In the genomic region with DNA sequence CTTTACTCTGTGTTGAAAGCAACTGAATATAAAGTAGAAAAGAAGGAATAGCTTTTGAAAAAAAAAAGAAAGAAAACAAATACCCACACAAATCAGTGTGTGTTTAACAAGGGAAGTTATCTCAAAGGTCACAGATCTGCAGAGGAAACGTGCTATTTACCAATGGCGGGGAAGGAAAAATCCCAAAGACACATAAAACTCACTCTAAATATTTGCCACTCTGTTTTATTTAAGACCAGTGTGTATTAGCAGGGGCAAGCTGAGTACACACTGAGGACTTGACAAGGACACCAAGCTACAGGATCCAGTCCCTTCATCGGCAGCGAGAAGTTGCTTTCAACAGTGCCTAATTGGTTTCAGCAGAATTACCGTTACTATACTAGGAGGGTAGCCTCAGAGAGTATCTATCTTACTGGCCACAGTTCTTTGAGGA, we compare ENCODE assay signal across 1 cellular context.
TF ChIP-seq lines count a peak whose summit lies in the region.

No MANE protein-coding gene starts in this region.

TF ChIP-seq in HepG2, 621 proteins besides CTCF, POLR2A, EP300 and RAD21 (continued from another document and continues in another):
- TF ChIP-seq, protein P1, sequence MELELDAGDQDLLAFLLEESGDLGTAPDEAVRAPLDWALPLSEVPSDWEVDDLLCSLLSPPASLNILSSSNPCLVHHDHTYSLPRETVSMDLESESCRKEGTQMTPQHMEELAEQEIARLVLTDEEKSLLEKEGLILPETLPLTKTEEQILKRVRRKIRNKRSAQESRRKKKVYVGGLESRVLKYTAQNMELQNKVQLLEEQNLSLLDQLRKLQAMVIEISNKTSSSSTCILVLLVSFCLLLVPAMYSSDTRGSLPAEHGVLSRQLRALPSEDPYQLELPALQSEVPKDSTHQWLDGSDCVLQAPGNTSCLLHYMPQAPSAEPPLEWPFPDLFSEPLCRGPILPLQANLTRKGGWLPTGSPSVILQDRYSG (CRISPR knock-in tag; IDR thresholded peaks at IDR 0.05) = no peak
- TF ChIP-seq ZNF549 (CRISPR knock-in tag; IDR thresholded peaks at IDR 0.05) (no peak), ZSCAN20 (CRISPR knock-in tag; IDR thresholded peaks at IDR 0.05; ENCODE audit: borderline replicate concordance) (no peak), SNAPC4 (CRISPR knock-in tag; IDR thresholded peaks at IDR 0.05) (no peak), ZNF451 (CRISPR knock-in tag; IDR thresholded peaks at IDR 0.05) (no peak), RXRB (CRISPR knock-in tag; IDR thresholded peaks at IDR 0.05; ENCODE audit: borderline replicate concordance) (peak; percentile 96), BCL6 (CRISPR knock-in tag; IDR thresholded peaks at IDR 0.05) (peak; percentile 95), SKI (IDR thresholded peaks at IDR 0.05; ENCODE audit: partially characterized antibody) (peak; percentile 44), ZSCAN25 (CRISPR knock-in tag; IDR thresholded peaks at IDR 0.05) (no peak), ZNF207 (IDR thresholded peaks at IDR 0.05; ENCODE audit: borderline replicate concordance) (no peak), ZKSCAN8 (CRISPR knock-in tag; IDR thresholded peaks at IDR 0.05; ENCODE audit: borderline replicate concordance) (peak; percentile 90; the same call in 1 of the 2 replicates), HHEX (CRISPR knock-in tag; IDR thresholded peaks at IDR 0.05) (peak; percentile 97), ZNF44 (CRISPR knock-in tag; IDR thresholded peaks at IDR 0.05) (no peak), ISX (CRISPR knock-in tag; conservative IDR thresholded peaks at IDR 0.05) (no peak), TCF7L2 (IDR thresholded peaks at IDR 0.05; ENCODE audit: low read depth, low read length) (peak; percentile 64), ZNF576 (CRISPR knock-in tag; IDR thresholded peaks at IDR 0.05) (no peak), HNF4G (IDR thresholded peaks at IDR 0.05; ENCODE audit: borderline replicate concordance, low read depth, low read length) (peak; percentile 89), HNF4G (CRISPR knock-in tag; IDR thresholded peaks at IDR 0.05; ENCODE audit: borderline replicate concordance, low read depth) (peak; percentile 72; the same call in 1 of the 2 replicates), RBM22 (optimal IDR thresholded peaks at IDR 0.05; ENCODE audit: low read length) (no peak), GFI1 (CRISPR knock-in tag; IDR thresholded peaks at IDR 0.05; ENCODE audit: borderline replicate concordance) (peak; percentile 100), SMARCE1 (IDR thresholded peaks at IDR 0.05; ENCODE audit: borderline replicate concordance) (no peak), AGO2 (optimal IDR thresholded peaks at IDR 0.05; ENCODE audit: low read depth, low read length) (no peak), ZNF33B (CRISPR knock-in tag; IDR thresholded peaks at IDR 0.05) (no peak), SATB2 (CRISPR knock-in tag; IDR thresholded peaks at IDR 0.05) (peak; percentile 79; the same call in 1 of the 2 replicates), CBX2 (IDR thresholded peaks at IDR 0.05; ENCODE audit: low read depth, low read length) (no peak), CBX2 (CRISPR knock-in tag; IDR thresholded peaks at IDR 0.05; ENCODE audit: low read depth) (no peak), KLF13 (CRISPR knock-in tag; IDR thresholded peaks at IDR 0.05) (no peak), ZNF30 (CRISPR knock-in tag; IDR thresholded peaks at IDR 0.05) (no peak), YEATS4 (CRISPR knock-in tag; IDR thresholded peaks at IDR 0.05; ENCODE audit: borderline replicate concordance) (peak; percentile 69), ZNF790 (CRISPR knock-in tag; IDR thresholded peaks at IDR 0.05; ENCODE audit: borderline replicate concordance) (no peak), ZNF839 (CRISPR knock-in tag; IDR thresholded peaks at IDR 0.05; ENCODE audit: borderline replicate concordance) (no peak), TRIM22 (IDR thresholded peaks at IDR 0.05) (no peak), ZIK1 (CRISPR knock-in tag; IDR thresholded peaks at IDR 0.05; ENCODE audit: borderline replicate concordance, low read depth) (no peak), ZFP36L2 (CRISPR knock-in tag; IDR thresholded peaks at IDR 0.05) (no peak), RFXAP (CRISPR knock-in tag; IDR thresholded peaks at IDR 0.05; ENCODE audit: borderline replicate concordance) (peak; percentile 33; the same call in 1 of the 2 replicates), HNRNPLL (IDR thresholded peaks at IDR 0.05; ENCODE audit: low read depth, low read length, poor library complexity, severe bottlenecking) (no peak), ZKSCAN5 (CRISPR knock-in tag; IDR thresholded peaks at IDR 0.05) (no peak), KDM5B (CRISPR knock-in tag; IDR thresholded peaks at IDR 0.05; ENCODE audit: borderline replicate concordance) (no peak), ZSCAN9 (CRISPR knock-in tag; IDR thresholded peaks at IDR 0.05; ENCODE audit: borderline replicate concordance) (peak; percentile 55; the same call in 1 of the 2 replicates), NR3C1 (CRISPR knock-in tag; IDR thresholded peaks at IDR 0.05) (no peak), ZKSCAN1 (IDR thresholded peaks at IDR 0.05; ENCODE audit: low read length) (no peak), SYNCRIP (IDR thresholded peaks at IDR 0.05; ENCODE audit: insufficient read depth, low read depth, low read length) (no peak), ZNF570 (CRISPR knock-in tag; IDR thresholded peaks at IDR 0.05; ENCODE audit: borderline replicate concordance) (no peak)
- TF ChIP-seq, protein P2, sequence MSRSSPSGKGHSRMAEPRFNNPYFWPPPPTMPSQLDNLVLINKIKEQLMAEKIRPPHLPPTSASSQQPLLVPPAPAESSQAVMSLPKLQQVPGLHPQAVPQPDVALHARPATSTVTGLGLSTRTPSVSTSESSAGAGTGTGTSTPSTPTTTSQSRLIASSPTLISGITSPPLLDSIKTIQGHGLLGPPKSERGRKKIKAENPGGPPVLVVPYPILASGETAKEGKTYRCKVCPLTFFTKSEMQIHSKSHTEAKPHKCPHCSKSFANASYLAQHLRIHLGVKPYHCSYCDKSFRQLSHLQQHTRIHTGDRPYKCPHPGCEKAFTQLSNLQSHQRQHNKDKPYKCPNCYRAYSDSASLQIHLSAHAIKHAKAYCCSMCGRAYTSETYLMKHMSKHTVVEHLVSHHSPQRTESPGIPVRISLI (CRISPR knock-in tag; IDR thresholded peaks at IDR 0.05; ENCODE audit: borderline replicate concordance) = peak; percentile 99
- TF ChIP-seq, protein P3, sequence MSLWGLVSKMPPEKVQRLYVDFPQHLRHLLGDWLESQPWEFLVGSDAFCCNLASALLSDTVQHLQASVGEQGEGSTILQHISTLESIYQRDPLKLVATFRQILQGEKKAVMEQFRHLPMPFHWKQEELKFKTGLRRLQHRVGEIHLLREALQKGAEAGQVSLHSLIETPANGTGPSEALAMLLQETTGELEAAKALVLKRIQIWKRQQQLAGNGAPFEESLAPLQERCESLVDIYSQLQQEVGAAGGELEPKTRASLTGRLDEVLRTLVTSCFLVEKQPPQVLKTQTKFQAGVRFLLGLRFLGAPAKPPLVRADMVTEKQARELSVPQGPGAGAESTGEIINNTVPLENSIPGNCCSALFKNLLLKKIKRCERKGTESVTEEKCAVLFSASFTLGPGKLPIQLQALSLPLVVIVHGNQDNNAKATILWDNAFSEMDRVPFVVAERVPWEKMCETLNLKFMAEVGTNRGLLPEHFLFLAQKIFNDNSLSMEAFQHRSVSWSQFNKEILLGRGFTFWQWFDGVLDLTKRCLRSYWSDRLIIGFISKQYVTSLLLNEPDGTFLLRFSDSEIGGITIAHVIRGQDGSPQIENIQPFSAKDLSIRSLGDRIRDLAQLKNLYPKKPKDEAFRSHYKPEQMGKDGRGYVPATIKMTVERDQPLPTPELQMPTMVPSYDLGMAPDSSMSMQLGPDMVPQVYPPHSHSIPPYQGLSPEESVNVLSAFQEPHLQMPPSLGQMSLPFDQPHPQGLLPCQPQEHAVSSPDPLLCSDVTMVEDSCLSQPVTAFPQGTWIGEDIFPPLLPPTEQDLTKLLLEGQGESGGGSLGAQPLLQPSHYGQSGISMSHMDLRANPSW (CRISPR knock-in tag; IDR thresholded peaks at IDR 0.05; ENCODE audit: borderline replicate concordance) = peak; percentile 78; the same call in 1 of the 2 replicates
- TF ChIP-seq, protein P4, sequence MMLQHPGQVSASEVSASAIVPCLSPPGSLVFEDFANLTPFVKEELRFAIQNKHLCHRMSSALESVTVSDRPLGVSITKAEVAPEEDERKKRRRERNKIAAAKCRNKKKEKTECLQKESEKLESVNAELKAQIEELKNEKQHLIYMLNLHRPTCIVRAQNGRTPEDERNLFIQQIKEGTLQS (CRISPR knock-in tag; IDR thresholded peaks at IDR 0.05) = peak; percentile 63; the same call in 1 of the 2 replicates
- TF ChIP-seq, protein P5, sequence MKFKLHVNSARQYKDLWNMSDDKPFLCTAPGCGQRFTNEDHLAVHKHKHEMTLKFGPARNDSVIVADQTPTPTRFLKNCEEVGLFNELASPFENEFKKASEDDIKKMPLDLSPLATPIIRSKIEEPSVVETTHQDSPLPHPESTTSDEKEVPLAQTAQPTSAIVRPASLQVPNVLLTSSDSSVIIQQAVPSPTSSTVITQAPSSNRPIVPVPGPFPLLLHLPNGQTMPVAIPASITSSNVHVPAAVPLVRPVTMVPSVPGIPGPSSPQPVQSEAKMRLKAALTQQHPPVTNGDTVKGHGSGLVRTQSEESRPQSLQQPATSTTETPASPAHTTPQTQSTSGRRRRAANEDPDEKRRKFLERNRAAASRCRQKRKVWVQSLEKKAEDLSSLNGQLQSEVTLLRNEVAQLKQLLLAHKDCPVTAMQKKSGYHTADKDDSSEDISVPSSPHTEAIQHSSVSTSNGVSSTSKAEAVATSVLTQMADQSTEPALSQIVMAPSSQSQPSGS (CRISPR knock-in tag; IDR thresholded peaks at IDR 0.05) = peak; percentile 89
- TF ChIP-seq, protein P6, sequence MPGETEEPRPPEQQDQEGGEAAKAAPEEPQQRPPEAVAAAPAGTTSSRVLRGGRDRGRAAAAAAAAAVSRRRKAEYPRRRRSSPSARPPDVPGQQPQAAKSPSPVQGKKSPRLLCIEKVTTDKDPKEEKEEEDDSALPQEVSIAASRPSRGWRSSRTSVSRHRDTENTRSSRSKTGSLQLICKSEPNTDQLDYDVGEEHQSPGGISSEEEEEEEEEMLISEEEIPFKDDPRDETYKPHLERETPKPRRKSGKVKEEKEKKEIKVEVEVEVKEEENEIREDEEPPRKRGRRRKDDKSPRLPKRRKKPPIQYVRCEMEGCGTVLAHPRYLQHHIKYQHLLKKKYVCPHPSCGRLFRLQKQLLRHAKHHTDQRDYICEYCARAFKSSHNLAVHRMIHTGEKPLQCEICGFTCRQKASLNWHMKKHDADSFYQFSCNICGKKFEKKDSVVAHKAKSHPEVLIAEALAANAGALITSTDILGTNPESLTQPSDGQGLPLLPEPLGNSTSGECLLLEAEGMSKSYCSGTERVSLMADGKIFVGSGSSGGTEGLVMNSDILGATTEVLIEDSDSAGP (CRISPR knock-in tag; IDR thresholded peaks at IDR 0.05; ENCODE audit: borderline replicate concordance) = no peak
- TF ChIP-seq, protein P7, sequence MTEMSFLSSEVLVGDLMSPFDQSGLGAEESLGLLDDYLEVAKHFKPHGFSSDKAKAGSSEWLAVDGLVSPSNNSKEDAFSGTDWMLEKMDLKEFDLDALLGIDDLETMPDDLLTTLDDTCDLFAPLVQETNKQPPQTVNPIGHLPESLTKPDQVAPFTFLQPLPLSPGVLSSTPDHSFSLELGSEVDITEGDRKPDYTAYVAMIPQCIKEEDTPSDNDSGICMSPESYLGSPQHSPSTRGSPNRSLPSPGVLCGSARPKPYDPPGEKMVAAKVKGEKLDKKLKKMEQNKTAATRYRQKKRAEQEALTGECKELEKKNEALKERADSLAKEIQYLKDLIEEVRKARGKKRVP (CRISPR knock-in tag; IDR thresholded peaks at IDR 0.05) = 0 out of 4 replicates have a peak, but pooled peaks of 1 of the 2 experiments have one; percentile 8
